Comparison of ENCODE assay signal across 32 cellular contexts in genomic region chr2:177123048-177123447, GRCh38.
"Had no signal": no experiment of that assay in that cellular context is flagged by ENCODE, and none has a peak within 500 bp of the region (broad histone marks: within the 10 kb centered on the region; RNA-seq: fewer than 3 reads in every experiment).

No MANE protein-coding gene starts in this region.

- H3K27me3 Mint-ChIP-seq: activated naive CD8-positive, alpha-beta T cell treated with anti-CD3 and anti-CD28 coated beads for 36 hours; brain had no signal

- DNase-seq: activated CD4-positive, alpha-beta memory T cell treated with anti-CD3 and anti-CD28 coated beads for 36 hours; activated CD4-positive, alpha-beta T cell treated with anti-CD3 and anti-CD28 coated beads, Interleukin-2, amount 10 ng/mL, durations not matched to agents 24 days and 14 days; activated CD4-positive, CD25-positive, alpha-beta regulatory T cell treated with anti-CD3 and anti-CD28 coated beads, Interleukin-2, amount 50 U/mL, for 72 hours; activated CD8-positive, alpha-beta memory T cell treated with anti-CD3 and anti-CD28 coated beads, Interleukin-2, amount 50 U/mL, for 4 hours; activated effector memory CD4-positive, alpha-beta T cell treated with anti-CD3 and anti-CD28 coated beads, Interleukin-2, amount 50 U/mL, for 16 hours; activated naive CD4-positive, alpha-beta T cell treated with anti-CD3 and anti-CD28 coated beads for 36 hours; activated naive CD8-positive, alpha-beta T cell treated with anti-CD3 and anti-CD28 coated beads for 36 hours; activated T-cell treated with anti-CD3 and anti-CD28 coated beads, Interleukin-2, amount 50 U/mL, for 1 hour; adrenal gland; cerebellar nuclear complex; colonic mucosa; effector memory CD4-positive, alpha-beta T cell; erythroblast; head of caudate nucleus; hippocampal formation; immature natural killer cell; kidney; left colon; mammary epithelial cell; naive thymus-derived CD8-positive, alpha-beta T cell; right cardiac atrium; stimulated activated CD4-positive, alpha-beta T cell treated with anti-CD3 and anti-CD28 coated beads, Interleukin-2, amount 100 ng/mL, for 48 hours; stimulated activated naive CD4-positive, alpha-beta T cell treated with Interleukin-2 at 50 U/mL for 16 hours; T-helper 17 cell; T1000; WERI-Rb-1 had no signal

- H3K36me3 ChIP-seq: adrenal gland, ascending aorta, cardiac muscle cell, colonic mucosa, gastroesophageal sphincter, tibial nerve, WERI-Rb-1 had no signal

- H3K9me3 ChIP-seq: adrenal gland, ascending aorta, colonic mucosa, tibial nerve had no signal

- ATAC-seq: gastroesophageal sphincter; left colon; naive thymus-derived CD8-positive, alpha-beta T cell; right cardiac atrium; T-helper 17 cell had no signal

- H3K27ac ChIP-seq: adrenal gland, ascending aorta, cardiac muscle cell, colonic mucosa, gastroesophageal sphincter, tibial nerve, WERI-Rb-1 had no signal

- H3K36me3 Mint-ChIP-seq: activated CD4-positive, alpha-beta memory T cell treated with anti-CD3 and anti-CD28 coated beads for 36 hours; activated naive CD8-positive, alpha-beta T cell treated with anti-CD3 and anti-CD28 coated beads for 36 hours; brain; immature natural killer cell; naive thymus-derived CD8-positive, alpha-beta T cell had no signal

- H3K4me3 ChIP-seq: adrenal gland, ascending aorta, cardiac muscle cell, colonic mucosa, gastroesophageal sphincter, tibial nerve had no signal

- H3K27me3 ChIP-seq: adrenal gland, ascending aorta, cardiac muscle cell, colonic mucosa, gastroesophageal sphincter, tibial nerve had no signal

- H3K27ac Mint-ChIP-seq: activated CD4-positive, alpha-beta memory T cell treated with anti-CD3 and anti-CD28 coated beads for 36 hours; activated CD4-positive, alpha-beta T cell treated with anti-CD3 and anti-CD28 coated beads, Interleukin-2, amount 10 ng/mL, durations not matched to agents 24 days and 14 days; activated naive CD4-positive, alpha-beta T cell treated with anti-CD3 and anti-CD28 coated beads for 36 hours; activated naive CD8-positive, alpha-beta T cell treated with anti-CD3 and anti-CD28 coated beads for 36 hours; activated T-helper 1 cell treated with anti-CD3 and anti-CD28 coated beads, Interleukin-12 subunit alpha, Interleukin-12 subunit beta, Interleukin-2, Interleukin-4 antibody, amounts not matched to agents 30 ng/mL and 10 ng/mL and 1 ng/mL, durations not matched to agents 14 hours and 24 hours and 36 hours; brain; immature natural killer cell; naive thymus-derived CD8-positive, alpha-beta T cell; T-helper 17 cell had no signal

- H3K4me3 Mint-ChIP-seq: activated CD4-positive, alpha-beta memory T cell treated with anti-CD3 and anti-CD28 coated beads for 36 hours; activated CD4-positive, alpha-beta T cell treated with anti-CD3 and anti-CD28 coated beads, Interleukin-2, amount 10 ng/mL, durations not matched to agents 24 days and 14 days; activated naive CD4-positive, alpha-beta T cell treated with anti-CD3 and anti-CD28 coated beads for 36 hours; activated naive CD8-positive, alpha-beta T cell treated with anti-CD3 and anti-CD28 coated beads for 36 hours; activated T-helper 1 cell treated with anti-CD3 and anti-CD28 coated beads, Interleukin-12 subunit alpha, Interleukin-12 subunit beta, Interleukin-2, Interleukin-4 antibody, amounts not matched to agents 30 ng/mL and 10 ng/mL and 1 ng/mL, durations not matched to agents 14 hours and 24 hours and 36 hours; brain; immature natural killer cell; naive thymus-derived CD8-positive, alpha-beta T cell; T-helper 17 cell had no signal

- H3K4me1 ChIP-seq: adrenal gland, ascending aorta, colonic mucosa, gastroesophageal sphincter, tibial nerve had no signal

- H3K9me3 Mint-ChIP-seq: activated CD4-positive, alpha-beta memory T cell treated with anti-CD3 and anti-CD28 coated beads for 36 hours; activated CD4-positive, alpha-beta T cell treated with anti-CD3 and anti-CD28 coated beads, Interleukin-2, amount 10 ng/mL, durations not matched to agents 24 days and 14 days; activated naive CD4-positive, alpha-beta T cell treated with anti-CD3 and anti-CD28 coated beads for 36 hours; activated T-helper 1 cell treated with anti-CD3 and anti-CD28 coated beads, Interleukin-12 subunit alpha, Interleukin-12 subunit beta, Interleukin-2, Interleukin-4 antibody, amounts not matched to agents 30 ng/mL and 10 ng/mL and 1 ng/mL, durations not matched to agents 14 hours and 24 hours and 36 hours; immature natural killer cell had no signal

- H3K4me1 Mint-ChIP-seq: activated CD4-positive, alpha-beta T cell treated with anti-CD3 and anti-CD28 coated beads, Interleukin-2, amount 10 ng/mL, durations not matched to agents 24 days and 14 days; activated naive CD8-positive, alpha-beta T cell treated with anti-CD3 and anti-CD28 coated beads for 36 hours; immature natural killer cell; naive thymus-derived CD8-positive, alpha-beta T cell; T-helper 17 cell had no signal
